Comparison of ENCODE assay signal across 23 cellular contexts in genomic region chr5:66587771-66588170, GRCh38. TPM values are rescaled to one million over a fixed set of nuclear protein-coding genes. Genes with fewer than 3 reads are reported as not detected.
DNase-seq lines count a peak whose midpoint lies in the region; ATAC-seq, FAIRE-seq and TF ChIP-seq lines count a peak whose summit lies in the region.
"Had no signal": no experiment of that assay in that cellular context is flagged by ENCODE, and none has a peak within 500 bp of the region (broad histone marks: within the 10 kb centered on the region; RNA-seq: fewer than 3 reads in every experiment).

No MANE protein-coding gene starts in this region.

- POLR2A ChIA-PET in WTC11 (lab: Charles Lee) (no interaction called here), H1 (lab: Charles Lee; ENCODE audit: partially characterized antibody) (no interaction called here)

- no peaks in the 10 kb centered on the region for H3K23me2 ChIP-seq in H1 (ENCODE audit: low read depth, low read length)

- no peak overlapping the region for H2BK12ac ChIP-seq in H1 (ENCODE audit: low read depth, low read length)

- no peak overlapping the region for H3K4ac ChIP-seq in H1 (replicated peaks; ENCODE audit: insufficient read length, low read depth, low read length)

- intact Hi-C loops in posterior cingulate gyrus (cut with DNase I) (no loop called here), mammary epithelial cell (cut with micrococcal nuclease) (no loop called here)
- intact Hi-C loops in activated T-helper 2 cell treated with anti-CD3 and anti-CD28 coated beads, Interferon-gamma antibody, Interleukin-2, Interleukin-4, amounts not matched to agents 10 μg/mL and 5 μg/mL and 100 μg/mL, durations not matched to agents 14 hours and 24 hours and 36 hours (cut with micrococcal nuclease), result no loop called here

- no peak overlapping the region for H4K8ac ChIP-seq in H1 (ENCODE audit: extremely low read depth, insufficient read depth, low read length)

- no peak for ATAC-seq in GM23338
- ATAC-seq in WTC11, result no peak
- no peak for ATAC-seq in HG02885 (IDR thresholded peaks at IDR 0.05; ENCODE audit: poor library complexity, unreplicated experiment)
- no peak for ATAC-seq in HG02840 (IDR thresholded peaks at IDR 0.05; ENCODE audit: low FRiP score, unreplicated experiment)
- ATAC-seq: CD8-positive, alpha-beta T cell had no signal

- no peak overlapping the region for H4K5ac ChIP-seq in H1 (ENCODE audit: insufficient read length, low read depth, low read length)

- no peak overlapping the region for H3K4me3 Mint-ChIP-seq in GM23338
- no peak overlapping the region for H3K4me3 Mint-ChIP-seq in WTC11
- no peak overlapping the region for H3K4me3 Mint-ChIP-seq in activated T-helper 2 cell treated with anti-CD3 and anti-CD28 coated beads, Interferon-gamma antibody, Interleukin-2, Interleukin-4, amounts not matched to agents 10 μg/mL and 5 μg/mL and 100 μg/mL, durations not matched to agents 14 hours and 24 hours and 36 hours (ENCODE audit: low read depth)
- H3K4me3 Mint-ChIP-seq: CD4-positive, alpha-beta T cell; CD8-positive, alpha-beta T cell had no signal

- no peak overlapping the region for H2BK15ac ChIP-seq in H1 (ENCODE audit: low read length)

- peak overlapping the region; percentile 35; the same call in 1 of the 2 replicates for H2AFZ ChIP-seq in GM23338
- no peak overlapping the region for H2AFZ ChIP-seq in H1 (ENCODE audit: low read length)
- H2AFZ ChIP-seq in mammary epithelial cell (ENCODE audit: low read depth, low read length), result no peak overlapping the region

- no peak overlapping the region for H3K4me3 ChIP-seq in GM23338
- H3K4me3 ChIP-seq in H1 (ENCODE audit: extremely low read depth in 1 of 4, insufficient read depth in 2 of 4, low read depth in 3 of 4, low read length in 4 of 4), result no peak overlapping the region
- no peak overlapping the region for H3K4me3 ChIP-seq in mammary epithelial cell (replicated peaks in 1 of 3; ENCODE audit: insufficient read depth in 1 of 3, low read depth in 2 of 3, low read length in 3 of 3)
- H3K4me3 ChIP-seq: BLaER1 had no signal

- no peak for TF ChIP-seq RAD21 in H1 (IDR thresholded peaks at IDR 0.05 in 1 of 2, conservative IDR thresholded peaks at IDR 0.05 in 1 of 2; ENCODE audit: low read depth in 2 of 2, low read length in 2 of 2)

- FAIRE-seq in H1 (lab: Jason Lieb, UNC), result no peak
- FAIRE-seq: A204.1, D721Med, G401.6, GM12891 had no signal

- H3K79me2 ChIP-seq in GM23338 (replicated peaks; ENCODE audit: insufficient read depth), result no peaks in the 10 kb centered on the region
- H3K79me2 ChIP-seq in H1 (ENCODE audit: control insufficient read depth in 1 of 2, insufficient read depth in 2 of 2, low read length in 2 of 2), result no peaks in the 10 kb centered on the region
- no peaks in the 10 kb centered on the region for H3K79me2 ChIP-seq in mammary epithelial cell (ENCODE audit: insufficient read depth, low read length)

- no peak overlapping the region for H3K18ac ChIP-seq in H1 (ENCODE audit: extremely low read depth, low read length)

- no peak overlapping the region for H2AK5ac ChIP-seq in H1 (ENCODE audit: low read depth, low read length)

- TF ChIP-seq CTCF in GM23338 (conservative IDR thresholded peaks at IDR 0.05; ENCODE audit: low read depth in 2 of 2) (no peak), WTC11 (IDR thresholded peaks at IDR 0.05) (no peak), H1 (IDR thresholded peaks at IDR 0.05; ENCODE audit: control extremely low read depth in 1 of 3, insufficient read depth in 1 of 3, low read depth in 1 of 3, low read length in 3 of 3) (no peak), mammary epithelial cell (conservative IDR thresholded peaks at IDR 0.05 in 1 of 2, IDR thresholded peaks at IDR 0.05 in 1 of 2; ENCODE audit: extremely low read depth in 1 of 2, insufficient read depth in 1 of 2, low read depth in 1 of 2, low read length in 2 of 2) (no peak)

- in situ Hi-C loops in mammary epithelial cell (cut with MboI; ENCODE audit: low sequenced_read_pairs in 2 of 2), result no loop called here

- no peak overlapping the region for H4K91ac ChIP-seq in H1 (replicated peaks; ENCODE audit: insufficient read length, low read length)

- no peak for TF ChIP-seq EP300 in H1 (IDR thresholded peaks at IDR 0.05; ENCODE audit: borderline replicate concordance in 1 of 2, low read depth in 2 of 2, low read length in 2 of 2)

- H3K9me3 ChIP-seq in H1 (ENCODE audit: insufficient read depth in 2 of 2, low read depth in 1 of 2, low read length in 1 of 2), result no peaks in the 10 kb centered on the region
- H3K9me3 ChIP-seq in mammary epithelial cell (replicated peaks; ENCODE audit: insufficient read depth, low read length), result no peaks in the 10 kb centered on the region
- H3K9me3 ChIP-seq: BE2C, BLaER1, Caco-2 had no signal

- TF ChIP-seq POLR2A in H1 (IDR thresholded peaks at IDR 0.05; ENCODE audit: control extremely low read depth in 1 of 2, low read depth in 2 of 2, low read length in 2 of 2), result no peak

- no peak overlapping the region for H3K27ac Mint-ChIP-seq in GM23338
- H3K27ac Mint-ChIP-seq in WTC11, result no peak overlapping the region
- no peak overlapping the region for H3K27ac Mint-ChIP-seq in activated T-helper 2 cell treated with anti-CD3 and anti-CD28 coated beads, Interferon-gamma antibody, Interleukin-2, Interleukin-4, amounts not matched to agents 10 μg/mL and 5 μg/mL and 100 μg/mL, durations not matched to agents 14 hours and 24 hours and 36 hours
- H3K27ac Mint-ChIP-seq: CD4-positive, alpha-beta T cell; CD8-positive, alpha-beta T cell had no signal

- dilution Hi-C loops in mammary epithelial cell (cut with HindIII; ENCODE audit: low sequenced_read_pairs), result no loop called here

- H2BK20ac ChIP-seq in H1 (ENCODE audit: low read length), result no peak overlapping the region

- 93% methylated on average over 4 of the region's 4 CpGs; no CpG with 5 or more reads in 1 of the 2 experiments for WGBS in H1 (ENCODE audit: extremely low coverage in 1 of 2, insufficient coverage in 1 of 2, insufficient read length in 1 of 2, insufficient replicate concordance in 2 of 2, low coverage in 1 of 2, low lambda C conversion rate in 2 of 2, missing lambda C conversion rate in 1 of 2), 2 experiments
- WGBS in mammary epithelial cell (ENCODE audit: low coverage, missing lambda C conversion rate), result 73% methylated on average over 4 of the region's 4 CpGs

- no peak for DNase-seq in GM23338 (ENCODE audit: low spot score)
- DNase-seq in WTC11 (ENCODE audit: low spot score), result no peak
- DNase-seq in H1 (ENCODE audit: low read depth in 1 of 2, low spot score in 2 of 2), result no peak
- DNase-seq in posterior cingulate gyrus, result peak in 6 of 10 donors; percentile 27 to 89 (median 42)
- DNase-seq in mammary epithelial cell, result no peak
- no peak for DNase-seq in activated T-helper 2 cell treated with anti-CD3 and anti-CD28 coated beads, Interferon-gamma antibody, Interleukin-2, Interleukin-4, amounts not matched to agents 10 μg/mL and 5 μg/mL and 100 μg/mL, durations not matched to agents 14 hours and 24 hours and 36 hours (ENCODE audit: low spot score)
- DNase-seq: 8988T; ACHN; BE2C; C1 segment of cervical spinal cord; Caco-2; Calu3; CD4-positive, alpha-beta T cell; CD8-positive, alpha-beta T cell; DMS79 treated with DMSO at 0.1 percent for 48 hours; GF-D8 had no signal

- no peaks in the 10 kb centered on the region for H3K4me1 ChIP-seq in GM23338 (ENCODE audit: insufficient read depth)
- no peaks in the 10 kb centered on the region for H3K4me1 ChIP-seq in H1 (replicated peaks in 1 of 4; ENCODE audit: control insufficient read depth in 3 of 4, insufficient read depth in 4 of 4, low read length in 3 of 4)
- H3K4me1 ChIP-seq in mammary epithelial cell (ENCODE audit: insufficient read depth, low read length), result no peaks in the 10 kb centered on the region
- H3K4me1 ChIP-seq: BE2C, Caco-2 had no signal

- no peak overlapping the region for H3K56ac ChIP-seq in H1 (replicated peaks; ENCODE audit: insufficient read length, low read depth, low read length)

- no peak overlapping the region for H2BK5ac ChIP-seq in H1 (ENCODE audit: low read depth, low read length)

- H3K36me3 ChIP-seq in GM23338 (ENCODE audit: insufficient read depth) (no peaks in the 10 kb centered on the region), H1 (ENCODE audit: control insufficient read depth in 2 of 4, insufficient read depth in 4 of 4, low read length in 3 of 4) (no peaks in the 10 kb centered on the region), mammary epithelial cell (ENCODE audit: insufficient read depth, low read length) (no peaks in the 10 kb centered on the region)
- H3K36me3 ChIP-seq: BE2C, BLaER1 had no signal

- H3K4me2 ChIP-seq in GM23338 (no peak overlapping the region), H1 (ENCODE audit: insufficient read depth in 1 of 2, low read depth in 2 of 2, low read length in 2 of 2) (no peak overlapping the region), mammary epithelial cell (ENCODE audit: insufficient read depth, low read depth, low read length) (no peak overlapping the region)
- H3K4me2 ChIP-seq: BLaER1 had no signal

- 0 out of 2 replicates have a peak, but pooled peaks cover 14% of the 10 kb centered on the region for H3K9me2 ChIP-seq in GM23338 (ENCODE audit: insufficient read depth)

- H3K4me1 Mint-ChIP-seq in GM23338 (no peaks in the 10 kb centered on the region), WTC11 (peaks cover 10% of the 10 kb centered on the region)
- no peaks in the 10 kb centered on the region for H3K4me1 Mint-ChIP-seq in activated T-helper 2 cell treated with anti-CD3 and anti-CD28 coated beads, Interferon-gamma antibody, Interleukin-2, Interleukin-4, amounts not matched to agents 10 μg/mL and 5 μg/mL and 100 μg/mL, durations not matched to agents 14 hours and 24 hours and 36 hours (ENCODE audit: low read depth)

- BruUV-seq in mammary epithelial cell (replicated peaks; lab: Mats Ljungman, UMichigan), result no TSS peak

- H3F3A ChIP-seq in GM23338 (replicated peaks; ENCODE audit: low read depth), result no peaks in the 10 kb centered on the region

- H3K27me3 ChIP-seq in GM23338 (ENCODE audit: insufficient read depth) (no peaks in the 10 kb centered on the region), H1 (replicated peaks in 1 of 4; ENCODE audit: control insufficient read depth in 3 of 4, extremely low read depth in 1 of 4, insufficient read depth in 3 of 4, low read length in 3 of 4) (no peaks in the 10 kb centered on the region), mammary epithelial cell (ENCODE audit: insufficient read depth, low read length) (peaks cover 7% of the 10 kb centered on the region)
- H3K27me3 ChIP-seq: BE2C had no signal

- H4K20me1 ChIP-seq in GM23338 (replicated peaks; ENCODE audit: insufficient read depth) (no peaks in the 10 kb centered on the region), H1 (replicated peaks in 1 of 2; ENCODE audit: control insufficient read depth in 1 of 2, insufficient read depth in 2 of 2, low read length in 2 of 2) (peaks cover 0 to 1% of the 10 kb centered on the region in 2 experiments), mammary epithelial cell (ENCODE audit: insufficient read depth, low read length) (no peaks in the 10 kb centered on the region)
- H4K20me1 ChIP-seq: BLaER1 had no signal

- no peaks in the 10 kb centered on the region for H3K9me3 Mint-ChIP-seq in GM23338
- no peaks in the 10 kb centered on the region for H3K9me3 Mint-ChIP-seq in WTC11
- H3K9me3 Mint-ChIP-seq in activated T-helper 2 cell treated with anti-CD3 and anti-CD28 coated beads, Interferon-gamma antibody, Interleukin-2, Interleukin-4, amounts not matched to agents 10 μg/mL and 5 μg/mL and 100 μg/mL, durations not matched to agents 14 hours and 24 hours and 36 hours, result no peaks in the 10 kb centered on the region
- H3K9me3 Mint-ChIP-seq: CD4-positive, alpha-beta T cell; CD8-positive, alpha-beta T cell had no signal

- no peak overlapping the region for H3K14ac ChIP-seq in H1 (ENCODE audit: insufficient read length)

- H3K27ac ChIP-seq in GM23338 (ENCODE audit: low read depth) (no peak overlapping the region), H1 (ENCODE audit: low read depth, low read length) (no peak overlapping the region), mammary epithelial cell (ENCODE audit: insufficient read depth, low read depth, low read length) (no peak overlapping the region)
- H3K27ac ChIP-seq: BLaER1 had no signal

- H3K36me3 Mint-ChIP-seq in GM23338 (ENCODE audit: low read depth), result no peaks in the 10 kb centered on the region
- H3K36me3 Mint-ChIP-seq in WTC11, result no peaks in the 10 kb centered on the region
- no peaks in the 10 kb centered on the region for H3K36me3 Mint-ChIP-seq in activated T-helper 2 cell treated with anti-CD3 and anti-CD28 coated beads, Interferon-gamma antibody, Interleukin-2, Interleukin-4, amounts not matched to agents 10 μg/mL and 5 μg/mL and 100 μg/mL, durations not matched to agents 14 hours and 24 hours and 36 hours (ENCODE audit: low read depth)
- H3K36me3 Mint-ChIP-seq: CD8-positive, alpha-beta T cell had no signal

- H3K27me3 Mint-ChIP-seq in GM23338 (ENCODE audit: insufficient read depth, low read depth, poor library complexity), result peaks cover 3% of the 10 kb centered on the region
- H3K27me3 Mint-ChIP-seq in WTC11 (ENCODE audit: low read depth), result peaks cover 3% of the 10 kb centered on the region; the same call in 1 of the 2 replicates
- peaks cover 30% of the 10 kb centered on the region for H3K27me3 Mint-ChIP-seq in activated T-helper 2 cell treated with anti-CD3 and anti-CD28 coated beads, Interferon-gamma antibody, Interleukin-2, Interleukin-4, amounts not matched to agents 10 μg/mL and 5 μg/mL and 100 μg/mL, durations not matched to agents 14 hours and 24 hours and 36 hours (ENCODE audit: low read depth)

- CTCF ChIA-PET in WTC11 (lab: Charles Lee), result no interaction called here
- CTCF ChIA-PET in H1 (lab: Charles Lee; ENCODE audit: partially characterized antibody), result interaction anchor here (0.6 to 1.3 kb wide), 2 partner anchors 12 to 20 kb away, joined by 3 to 4 read pairs; no protein-coding TSS in a partner anchor
- CTCF ChIA-PET in mammary epithelial cell (lab: Charles Lee; ENCODE audit: low non-redundant PET), result no interaction called here

- no peak overlapping the region for H2BK120ac ChIP-seq in H1 (replicated peaks; ENCODE audit: low read depth, low read length)

- H3K9ac ChIP-seq in H1 (replicated peaks in 1 of 4; ENCODE audit: extremely low read depth in 1 of 4, low read depth in 3 of 4, low read length in 3 of 4), result no peak overlapping the region
- H3K9ac ChIP-seq in mammary epithelial cell (ENCODE audit: insufficient read depth, low read length), result no peak overlapping the region
- H3K9ac ChIP-seq: BLaER1 had no signal

- H3K79me1 ChIP-seq in H1 (ENCODE audit: low read depth, low read length), result no peaks in the 10 kb centered on the region

- H3K23ac ChIP-seq in H1 (ENCODE audit: insufficient read length), result no peak overlapping the region

RNA-seq across cellular contexts. Expression of gene MAST4, which starts 8.4 kb away (rescaled TPM):
- 2.7 and 8.5 TPM in 2 replicates for total RNA-seq in GM23338 (2014; rRNA removed; shearing (Covaris generic))
- polyA plus RNA-seq in GM23338 (2016; fragmentation: Nextera tagmentation; extraction: Ambion mirVana) (2.2 and 3.6 TPM in 2 replicates), H1 (2011; rRNA removed) (1.5 and 2.1 TPM in 2 replicates), mammary epithelial cell (31.4 TPM)
- total RNA-seq in WTC11 (2021) (7.3 to 10.0 TPM (median 8.0 TPM) in 3 replicates), mammary epithelial cell (100 to 1,000 TPM in 1 of 2 donors, 10 to 100 TPM in 1; 54.0 to 108 TPM)
- total RNA-seq in H1 (2021; fragmentation: NEBNext Ultra II Directional; extraction: Animal tissue kit (Norgen Biotek cat#: 25700)), result 2.6 and 4.4 TPM in 2 replicates
- 1.5 TPM for polyA plus RNA-seq in H1 (2011; cell fraction: cytosol; rRNA removed)
- polyA plus RNA-seq in H1 (2011; cell fraction: nucleus; rRNA removed), result 6.9 TPM
- polyA plus RNA-seq in H1 (2012, experiment 1 of 2), result 1.1 to 1.9 TPM (median 1.6 TPM) in 4 replicates
- 0.92 TPM for polyA plus RNA-seq in H1 (2012, experiment 2 of 2)
- polyA plus RNA-seq in H1 (2013, experiment 1 of 2), result 2.3 TPM
- 2.0 TPM for polyA plus RNA-seq in H1 (2013, experiment 2 of 2)
- 10.4 and 12.0 TPM in 2 replicates for polyA minus RNA-seq in H1 (2011; rRNA and poly(A)+ RNA removed)
- 6.8 TPM for polyA minus RNA-seq in H1 (2011; cell fraction: cytosol; rRNA and poly(A)+ RNA removed)
- 39.1 TPM for polyA minus RNA-seq in H1 (2011; cell fraction: nucleus; rRNA and poly(A)+ RNA removed)
- 202 TPM for polyA minus RNA-seq in mammary epithelial cell
- 5.4 and 6.1 TPM in 2 replicates for total RNA-seq in activated T-helper 2 cell treated with anti-CD3 and anti-CD28 coated beads, Interferon-gamma antibody, Interleukin-2, Interleukin-4, amounts not matched to agents 10 μg/mL and 5 μg/mL and 100 μg/mL, durations not matched to agents 14 hours and 24 hours and 36 hours

Comparison
In these comparisons a context has a peak if more than half of its experiments do, and no peak if none do; other contexts are left out.
1. DNase-seq: peak in posterior cingulate gyrus (6 of 10); none in GM23338 (single experiment), WTC11 (single experiment), H1 (0 of 2), mammary epithelial cell (single experiment) and activated T-helper 2 cell treated with anti-CD3 and anti-CD28 coated beads, Interferon-gamma antibody, Interleukin-2, Interleukin-4, amounts not matched to agents 10 μg/mL and 5 μg/mL and 100 μg/mL, durations not matched to agents 14 hours and 24 hours and 36 hours (single experiment).